24 cellular contexts compared by ENCODE assay signal in the genomic region with DNA sequence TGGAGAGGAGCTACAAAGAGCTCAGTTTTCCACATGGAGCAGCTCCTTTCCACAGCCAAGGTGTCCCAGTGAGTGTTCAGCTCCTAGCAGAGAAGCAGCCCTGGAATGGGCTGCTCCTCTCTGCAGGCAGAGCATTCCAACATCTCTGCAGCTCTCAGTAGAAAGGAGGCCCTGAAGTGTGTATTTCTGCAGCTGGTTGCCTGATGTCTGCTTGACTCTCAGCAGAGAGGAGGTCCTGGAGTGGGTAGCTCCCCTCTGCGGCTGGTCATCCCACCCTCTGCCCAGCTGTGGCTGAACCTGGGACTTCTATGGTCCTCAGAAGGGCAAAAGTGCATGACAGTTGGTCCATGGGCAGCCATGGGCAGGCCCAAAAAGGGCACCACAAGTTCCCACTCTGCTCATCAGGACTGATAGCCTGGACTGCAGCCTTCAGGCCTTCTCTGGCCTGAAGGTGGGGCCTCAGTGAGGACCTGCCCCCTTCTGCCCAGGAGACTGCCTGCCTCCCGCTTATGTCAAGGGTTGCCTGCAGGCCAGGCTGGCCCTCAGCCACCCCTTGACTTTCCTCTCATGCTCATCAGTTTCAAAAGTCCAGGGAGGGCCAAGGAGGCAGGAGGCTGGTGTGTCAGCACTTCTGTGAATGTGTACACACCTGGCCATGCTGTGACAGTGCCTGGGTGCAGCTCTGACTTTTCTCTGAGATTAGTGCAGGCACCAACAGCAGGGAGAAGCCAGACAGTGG.
"Had no signal": no experiment of that assay in that cellular context is flagged by ENCODE, and none has a peak within 500 bp of the region (broad histone marks: within the 10 kb centered on the region; RNA-seq: fewer than 3 reads in every experiment).

No MANE protein-coding gene starts in this region.

- H3K4me1 Mint-ChIP-seq: activated CD4-positive, alpha-beta T cell treated with anti-CD3 and anti-CD28 coated beads for 36 hours; activated CD8-positive, alpha-beta memory T cell treated with anti-CD3 and anti-CD28 coated beads, Interleukin-2, amount 10 ng/mL, durations not matched to agents 7 days and 5 days; endodermal cell had no signal

- H3K9me3 Mint-ChIP-seq: activated T-cell treated with anti-CD3 and anti-CD28 coated beads, Interleukin-2, amount 50 U/mL, for 72 hours; T-helper 2 cell treated with Interferon-gamma antibody and Interleukin-4, amounts not matched to agents 5 μg/mL and 100 μg/mL, for 36 hours had no signal

- H3K36me3 ChIP-seq: brain microvascular endothelial cell, heart left ventricle, suprapubic skin, tibial artery had no signal

- H3K27me3 ChIP-seq: brain microvascular endothelial cell, heart left ventricle, suprapubic skin, tibial artery had no signal

- H3K4me3 Mint-ChIP-seq: activated CD4-positive, alpha-beta T cell treated with anti-CD3 and anti-CD28 coated beads for 36 hours; activated CD8-positive, alpha-beta memory T cell treated with anti-CD3 and anti-CD28 coated beads, Interleukin-2, amount 10 ng/mL, durations not matched to agents 7 days and 5 days; activated CD8-positive, alpha-beta T cell treated with anti-CD3 and anti-CD28 coated beads, Interleukin-2, amount 10 ng/mL, durations not matched to agents 7 days and 5 days; activated naive CD8-positive, alpha-beta T cell; activated T-cell treated with anti-CD3 and anti-CD28 coated beads, Interleukin-2, amount 50 U/mL, for 72 hours; endodermal cell; T-helper 2 cell treated with Interferon-gamma antibody and Interleukin-4, amounts not matched to agents 5 μg/mL and 100 μg/mL, for 36 hours had no signal

- H3K4me1 ChIP-seq: heart left ventricle, suprapubic skin, tibial artery had no signal

- ATAC-seq: activated CD4-positive, alpha-beta T cell treated with anti-CD3 and anti-CD28 coated beads for 36 hours; activated CD8-positive, alpha-beta memory T cell treated with anti-CD3 and anti-CD28 coated beads, Interleukin-2, amount 10 ng/mL, durations not matched to agents 7 days and 5 days; activated CD8-positive, alpha-beta T cell treated with anti-CD3 and anti-CD28 coated beads, Interleukin-2, amount 10 ng/mL, durations not matched to agents 7 days and 5 days; activated T-cell treated with anti-CD3 and anti-CD28 coated beads, Interleukin-2, amount 50 U/mL, for 72 hours; left lobe of liver; right cardiac atrium had no signal

- H3K27ac Mint-ChIP-seq: activated CD4-positive, alpha-beta T cell treated with anti-CD3 and anti-CD28 coated beads for 36 hours; activated CD8-positive, alpha-beta memory T cell treated with anti-CD3 and anti-CD28 coated beads, Interleukin-2, amount 10 ng/mL, durations not matched to agents 7 days and 5 days; activated CD8-positive, alpha-beta T cell treated with anti-CD3 and anti-CD28 coated beads, Interleukin-2, amount 10 ng/mL, durations not matched to agents 7 days and 5 days; activated naive CD8-positive, alpha-beta T cell; activated T-cell treated with anti-CD3 and anti-CD28 coated beads, Interleukin-2, amount 50 U/mL, for 72 hours; endodermal cell; T-helper 2 cell treated with Interferon-gamma antibody and Interleukin-4, amounts not matched to agents 5 μg/mL and 100 μg/mL, for 36 hours had no signal

- H3K36me3 Mint-ChIP-seq: activated CD8-positive, alpha-beta memory T cell treated with anti-CD3 and anti-CD28 coated beads, Interleukin-2, amount 10 ng/mL, durations not matched to agents 7 days and 5 days; activated naive CD8-positive, alpha-beta T cell had no signal

- H3K4me3 ChIP-seq: heart left ventricle, lung, suprapubic skin, tibial artery had no signal

- DNase-seq: activated CD4-positive, alpha-beta T cell treated with anti-CD3 and anti-CD28 coated beads for 36 hours; activated CD4-positive, CD25-positive, alpha-beta regulatory T cell; activated CD8-positive, alpha-beta memory T cell treated with anti-CD3 and anti-CD28 coated beads, Interleukin-2, amount 10 ng/mL, durations not matched to agents 7 days and 5 days; activated CD8-positive, alpha-beta T cell treated with anti-CD3 and anti-CD28 coated beads, Interleukin-2, amount 10 ng/mL, durations not matched to agents 7 days and 5 days; activated naive CD4-positive, alpha-beta T cell treated with Interleukin-2 at 50 U/mL for 16 hours; activated T-cell treated with anti-CD3 and anti-CD28 coated beads for 4 hours; activated T-cell treated with anti-CD3 and anti-CD28 coated beads, Interleukin-2, amount 50 U/mL, for 72 hours; brain microvascular endothelial cell; cortex of kidney; endodermal cell; foreskin fibroblast; heart left ventricle; kidney glomerular epithelial cell; mesendoderm; nucleus accumbens; right cardiac atrium; stimulated activated CD4-positive, alpha-beta T cell treated with anti-CD3 and anti-CD28 coated beads, Interleukin-2, amount 100 ng/mL, for 48 hours; T-helper 1 cell; tibial artery had no signal

- H3K27me3 Mint-ChIP-seq: activated CD4-positive, alpha-beta T cell treated with anti-CD3 and anti-CD28 coated beads for 36 hours; activated CD8-positive, alpha-beta memory T cell treated with anti-CD3 and anti-CD28 coated beads, Interleukin-2, amount 10 ng/mL, durations not matched to agents 7 days and 5 days; activated naive CD8-positive, alpha-beta T cell had no signal

- H3K27ac ChIP-seq: brain microvascular endothelial cell, heart left ventricle, suprapubic skin, tibial artery had no signal

- H3K9me3 ChIP-seq: heart left ventricle, suprapubic skin had no signal
